1 cellular context compared by ENCODE assay signal in the genomic region with DNA sequence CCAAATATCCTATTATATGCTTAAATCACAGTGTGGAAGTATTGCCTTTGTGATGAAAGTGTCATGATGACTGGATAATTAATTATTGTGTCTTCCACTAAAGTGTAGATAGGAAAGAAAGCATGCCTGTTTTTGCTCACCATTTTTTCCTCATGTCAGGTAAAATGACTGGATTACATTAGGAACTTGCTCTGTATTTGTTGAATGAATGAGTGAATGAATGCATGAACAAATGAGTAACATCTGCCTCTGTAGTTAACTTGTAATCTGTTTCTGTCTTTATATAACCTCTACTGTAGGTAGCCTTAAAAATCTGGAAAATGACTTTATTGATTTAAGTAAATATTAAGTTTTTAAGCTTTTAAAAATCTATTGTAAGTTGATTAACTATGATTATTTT.
A peak's percentile ranks its signal among the peaks of the same experiment; 100 is the strongest.
TF ChIP-seq lines count a peak whose summit lies in the region.

No MANE protein-coding gene starts in this region.

TF ChIP-seq in K562, 482 proteins besides CTCF, POLR2A, EP300 and RAD21:
- no peak for TF ChIP-seq PRPF4 (IDR thresholded peaks at IDR 0.05; ENCODE audit: insufficient read depth, low read depth, low read length, poor library complexity, severe bottlenecking)
- TF ChIP-seq KAT8 (IDR thresholded peaks at IDR 0.05; ENCODE audit: low read depth) = no peak
- TF ChIP-seq ZNF24 (IDR thresholded peaks at IDR 0.05) = peak; percentile 70
- TF ChIP-seq ESRRA (IDR thresholded peaks at IDR 0.05; ENCODE audit: borderline replicate concordance, low read depth) = no peak
- TF ChIP-seq ZNF407 (IDR thresholded peaks at IDR 0.05; ENCODE audit: low read depth) = no peak
- TF ChIP-seq FOXJ2 (tag; IDR thresholded peaks at IDR 0.05) = no peak
- no peak for TF ChIP-seq CHAMP1 (IDR thresholded peaks at IDR 0.05)
- no peak for TF ChIP-seq BDP1 (IDR thresholded peaks at IDR 0.05; ENCODE audit: insufficient read depth, insufficient read length)
- TF ChIP-seq HDAC8 (tag; IDR thresholded peaks at IDR 0.05) = no peak
- TF ChIP-seq RERE (CRISPR knock-in tag; IDR thresholded peaks at IDR 0.05; ENCODE audit: borderline replicate concordance) = no peak
- no peak for TF ChIP-seq RREB1 (CRISPR knock-in tag; IDR thresholded peaks at IDR 0.05)
- TF ChIP-seq CCAR2 (IDR thresholded peaks at IDR 0.05; ENCODE audit: low read depth, low read length) = no peak
- peak; percentile 50; the same call in 1 of the 2 replicates for TF ChIP-seq ZNF311 (CRISPR knock-in tag; IDR thresholded peaks at IDR 0.05)
- no peak for TF ChIP-seq ZSCAN32 (CRISPR knock-in tag; IDR thresholded peaks at IDR 0.05)
